In genomic region chr2:3277748-3278520, GRCh38 we compare ENCODE assay signal across 17 cellular contexts.
"Had no signal": no experiment of that assay in that cellular context is flagged by ENCODE, and none has a peak within 500 bp of the region (broad histone marks: within the 10 kb centered on the region; RNA-seq: fewer than 3 reads in every experiment).

No MANE protein-coding gene starts in this region.

- H3K9me3 ChIP-seq: lower lobe of right lung, prostate gland, thyroid gland had no signal

- H3K4me3 ChIP-seq: lower lobe of right lung, prostate gland, SK-N-MC, stomach, thyroid gland, uterus had no signal

- H3K27me3 ChIP-seq: stomach, thyroid gland, uterus had no signal

- H3K27me3 Mint-ChIP-seq: activated naive CD8-positive, alpha-beta T cell; brain; naive B cell had no signal

- ATAC-seq: lower lobe of right lung, sciatic nerve, WTC11 had no signal

- H3K27ac ChIP-seq: lower lobe of right lung, prostate gland, SK-N-MC, stomach, uterus had no signal

- H3K27ac Mint-ChIP-seq: activated naive CD8-positive, alpha-beta T cell; WTC11 had no signal

- H3K36me3 ChIP-seq: lower lobe of right lung, prostate gland, thyroid gland, uterus had no signal

- H3K4me3 Mint-ChIP-seq: activated naive CD8-positive, alpha-beta T cell; brain; WTC11 had no signal

- DNase-seq: activated CD4-positive, alpha-beta T cell treated with anti-CD3 and anti-CD28 coated beads, Interleukin-2, amount 50 U/mL, for 1 hour; amygdala; cerebellar nuclear complex; dermis blood vessel endothelial cell; hypothalamus; lower lobe of right lung; naive B cell; stimulated activated CD4-positive, alpha-beta T cell treated with anti-CD3 and anti-CD28 coated beads, Interleukin-12 subunit alpha, Interleukin-12 subunit beta, amount 100 ng/mL, for 4 hours; thyroid gland; uterus had no signal

- H3K4me1 ChIP-seq: lower lobe of right lung, prostate gland had no signal
